In genomic region chr1:30395631-30396030, GRCh38 we compare ENCODE assay signal across 8 cellular contexts.
"Had no signal": no experiment of that assay in that cellular context is flagged by ENCODE, and none has a peak within 500 bp of the region (broad histone marks: within the 10 kb centered on the region; RNA-seq: fewer than 3 reads in every experiment).

No MANE protein-coding gene starts in this region.

- ATAC-seq: GM12878 had no signal

- H3K4me3 ChIP-seq: GM12878 had no signal

- FAIRE-seq: G401.6, GM12878, GM12891, GM12892, GM18507, GM19239 had no signal

- DNase-seq: GDM1, GF-D8 had no signal
